8 cellular contexts compared by ENCODE assay signal in the genomic region with DNA sequence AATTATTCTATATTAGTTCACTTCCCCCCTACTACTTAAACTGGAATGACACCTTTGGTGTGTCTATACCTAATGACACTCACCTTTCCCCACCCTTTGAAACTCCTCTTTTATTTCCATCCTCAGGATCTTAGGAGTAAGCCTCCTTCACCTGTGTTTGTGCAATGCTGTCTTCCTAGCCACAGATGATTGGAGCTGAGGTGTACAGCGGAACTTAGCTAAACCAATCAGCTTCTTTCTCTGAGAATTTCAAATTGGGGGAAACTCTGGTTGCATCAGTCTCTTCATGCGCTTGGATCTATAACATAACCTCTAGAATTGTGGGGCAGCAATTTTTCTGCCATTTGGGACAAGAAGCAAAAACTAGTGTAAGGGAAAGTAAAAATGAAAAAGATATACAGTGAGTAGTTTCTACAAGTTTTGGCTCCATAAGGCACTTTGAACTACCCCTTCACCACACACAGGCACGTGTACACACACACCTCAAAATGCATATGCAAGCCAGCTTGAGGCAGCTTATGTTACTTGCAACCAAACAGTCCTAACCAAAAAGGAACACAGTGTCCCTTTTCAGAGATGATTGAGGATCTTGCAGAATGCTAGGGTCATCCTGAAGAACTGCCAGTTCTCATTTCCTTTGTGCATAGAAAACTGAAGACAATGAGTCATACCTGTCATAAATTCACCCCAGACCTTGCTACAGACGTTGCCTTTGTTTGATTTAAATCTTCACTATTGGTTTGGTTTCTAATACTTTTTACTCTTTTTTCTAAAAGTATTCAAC. TPM values are rescaled to one million over a fixed set of nuclear protein-coding genes. Genes with fewer than 3 reads are reported as not detected.
A peak's percentile ranks its signal among the peaks of the same experiment; 100 is the strongest.
DNase-seq lines count a peak whose midpoint lies in the region; ATAC-seq lines count a peak whose summit lies in the region.

No MANE protein-coding gene starts in this region.

- H3K4me1 Mint-ChIP-seq in activated T-helper 2 cell treated with anti-CD3 and anti-CD28 coated beads, Interferon-gamma antibody, Interleukin-2, Interleukin-4, amounts not matched to agents 10 μg/mL and 5 μg/mL and 100 μg/mL, durations not matched to agents 14 hours and 24 hours and 36 hours (ENCODE audit: low read depth): peaks cover 17% of the 10 kb centered on the region

- intact Hi-C loops in activated T-helper 2 cell treated with anti-CD3 and anti-CD28 coated beads, Interferon-gamma antibody, Interleukin-2, Interleukin-4, amounts not matched to agents 10 μg/mL and 5 μg/mL and 100 μg/mL, durations not matched to agents 14 hours and 24 hours and 36 hours (cut with micrococcal nuclease): no loop called here

- DNase-seq in EL (peak; percentile 55), M059J (ENCODE audit: low read depth) (peak; percentile 87), fibroblast of peridontal ligament (ENCODE audit: extremely low read depth) (peak; percentile 6), NCI-H748 treated with DMSO at 0.1 percent for 48 hours (lab: John Stamatoyannopoulos, UW) (no peak), NCI-H2107 (lab: John Stamatoyannopoulos, UW) (no peak), AG08396 (ENCODE audit: low spot score) (no peak)
- no peak for DNase-seq in activated T-helper 2 cell treated with anti-CD3 and anti-CD28 coated beads, Interferon-gamma antibody, Interleukin-2, Interleukin-4, amounts not matched to agents 10 μg/mL and 5 μg/mL and 100 μg/mL, durations not matched to agents 14 hours and 24 hours and 36 hours (ENCODE audit: low spot score)

- no peak overlapping the region for H3K4me3 Mint-ChIP-seq in activated T-helper 2 cell treated with anti-CD3 and anti-CD28 coated beads, Interferon-gamma antibody, Interleukin-2, Interleukin-4, amounts not matched to agents 10 μg/mL and 5 μg/mL and 100 μg/mL, durations not matched to agents 14 hours and 24 hours and 36 hours (ENCODE audit: low read depth)

- H3K36me3 Mint-ChIP-seq in activated T-helper 2 cell treated with anti-CD3 and anti-CD28 coated beads, Interferon-gamma antibody, Interleukin-2, Interleukin-4, amounts not matched to agents 10 μg/mL and 5 μg/mL and 100 μg/mL, durations not matched to agents 14 hours and 24 hours and 36 hours (ENCODE audit: low read depth): no peaks in the 10 kb centered on the region

- peaks cover 13% of the 10 kb centered on the region for H3K27me3 Mint-ChIP-seq in activated T-helper 2 cell treated with anti-CD3 and anti-CD28 coated beads, Interferon-gamma antibody, Interleukin-2, Interleukin-4, amounts not matched to agents 10 μg/mL and 5 μg/mL and 100 μg/mL, durations not matched to agents 14 hours and 24 hours and 36 hours (ENCODE audit: low read depth)

- H3K9me3 Mint-ChIP-seq in activated T-helper 2 cell treated with anti-CD3 and anti-CD28 coated beads, Interferon-gamma antibody, Interleukin-2, Interleukin-4, amounts not matched to agents 10 μg/mL and 5 μg/mL and 100 μg/mL, durations not matched to agents 14 hours and 24 hours and 36 hours: peaks cover 7% of the 10 kb centered on the region

- ATAC-seq in GM21717 (IDR thresholded peaks at IDR 0.05; ENCODE audit: unreplicated experiment): peak; percentile 80

- no peak overlapping the region for H3K27ac Mint-ChIP-seq in activated T-helper 2 cell treated with anti-CD3 and anti-CD28 coated beads, Interferon-gamma antibody, Interleukin-2, Interleukin-4, amounts not matched to agents 10 μg/mL and 5 μg/mL and 100 μg/mL, durations not matched to agents 14 hours and 24 hours and 36 hours

RNA-seq across cellular contexts. Expression of gene LDLRAD3, which starts 36.0 kb away (rescaled TPM):
- total RNA-seq in M059J (2014; rRNA removed; shearing (Covaris generic)): 6.8 and 12.1 TPM in 2 replicates
- total RNA-seq in activated T-helper 2 cell treated with anti-CD3 and anti-CD28 coated beads, Interferon-gamma antibody, Interleukin-2, Interleukin-4, amounts not matched to agents 10 μg/mL and 5 μg/mL and 100 μg/mL, durations not matched to agents 14 hours and 24 hours and 36 hours: 0.76 and 1.4 TPM in 2 replicates

Comparison
In these comparisons a context has a peak if more than half of its experiments do, and no peak if none do; other contexts are left out.
1. DNase-seq: peak in EL (single experiment), M059J (single experiment) and fibroblast of peridontal ligament (single experiment); none in NCI-H748 treated with DMSO at 0.1 percent for 48 hours (single experiment), activated T-helper 2 cell treated with anti-CD3 and anti-CD28 coated beads, Interferon-gamma antibody, Interleukin-2, Interleukin-4, amounts not matched to agents 10 μg/mL and 5 μg/mL and 100 μg/mL, durations not matched to agents 14 hours and 24 hours and 36 hours (single experiment), NCI-H2107 (single experiment) and AG08396 (single experiment).